1 cellular context compared by ENCODE assay signal in the genomic region with DNA sequence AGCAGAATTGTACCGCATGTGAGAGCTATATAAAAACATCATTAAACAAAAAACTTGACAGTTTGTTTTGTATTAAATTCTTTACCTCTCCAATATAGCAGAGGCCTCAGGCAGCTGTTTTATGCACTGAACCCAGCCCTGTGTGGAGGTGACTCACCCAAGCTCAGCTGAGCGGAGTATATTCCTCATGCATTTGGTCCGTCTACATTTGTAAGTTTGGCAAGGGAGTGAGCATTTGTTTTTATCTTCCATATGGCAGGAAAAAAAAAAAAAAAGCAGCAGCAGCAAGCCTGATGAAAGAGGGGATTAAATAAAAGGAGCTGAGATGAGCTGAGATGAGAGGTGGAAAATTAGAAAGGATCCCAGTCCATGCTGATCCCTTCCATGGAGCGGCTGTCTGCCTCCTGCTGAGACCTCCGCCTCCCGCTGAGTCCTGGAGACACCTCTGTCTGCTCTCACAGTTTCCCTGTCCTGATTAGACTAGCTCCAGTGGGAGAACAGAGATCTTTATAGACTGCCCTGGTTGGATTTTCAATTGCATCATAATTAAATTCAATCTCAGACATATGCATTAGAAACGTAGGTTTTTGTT.
TF ChIP-seq lines count a peak whose summit lies in the region.

No MANE protein-coding gene starts in this region.

TF ChIP-seq in H1, 55 proteins besides CTCF, POLR2A, EP300 and RAD21 (continued from another document):
- no peak for TF ChIP-seq CHD1 (IDR thresholded peaks at IDR 0.05; ENCODE audit: low read depth, low read length)
- TF ChIP-seq SRF (IDR thresholded peaks at IDR 0.05; ENCODE audit: low read depth, low read length), result no peak
- no peak for TF ChIP-seq TCF12 (IDR thresholded peaks at IDR 0.05; ENCODE audit: low read depth, low read length)
- TF ChIP-seq TAF7 (optimal IDR thresholded peaks at IDR 0.05; ENCODE audit: borderline replicate concordance, low read depth, low read length), result no peak
- no peak for TF ChIP-seq YY1 (IDR thresholded peaks at IDR 0.05; ENCODE audit: low read depth, low read length)
- no peak for TF ChIP-seq CBX5 (IDR thresholded peaks at IDR 0.05; ENCODE audit: low read depth, low read length)
- no peak for TF ChIP-seq NANOG (IDR thresholded peaks at IDR 0.05; ENCODE audit: insufficient read depth, low read depth, low read length, poor library complexity, severe bottlenecking)
- no peak for TF ChIP-seq JUND (IDR thresholded peaks at IDR 0.05; ENCODE audit: low read length)
- no peak for TF ChIP-seq CREB1 (IDR thresholded peaks at IDR 0.05)
